In genomic region chr9:129770741-129771140, GRCh38 we compare ENCODE assay signal across 2 cellular contexts.
TF ChIP-seq lines count a peak whose summit lies in the region.

No MANE protein-coding gene starts in this region.

TF ChIP-seq in HepG2, 621 proteins besides CTCF, POLR2A, EP300 and RAD21:
- TF ChIP-seq USF2 (IDR thresholded peaks at IDR 0.05; ENCODE audit: low read depth, low read length): peak; percentile 51
- TF ChIP-seq USF2 (CRISPR knock-in tag; IDR thresholded peaks at IDR 0.05; ENCODE audit: borderline replicate concordance): no peak
- TF ChIP-seq ZSCAN29 (CRISPR knock-in tag; conservative IDR thresholded peaks at IDR 0.05): no peak
- TF ChIP-seq RAD51 (IDR thresholded peaks at IDR 0.05; ENCODE audit: borderline replicate concordance): peak; percentile 72; the same call in 1 of the 2 replicates
- no peak for TF ChIP-seq GTF2F1 (IDR thresholded peaks at IDR 0.05; ENCODE audit: low read length)
- no peak for TF ChIP-seq ARNT2 (CRISPR knock-in tag; IDR thresholded peaks at IDR 0.05; ENCODE audit: low read depth)

TF ChIP-seq in K562, 482 proteins besides CTCF, POLR2A, EP300 and RAD21:
- TF ChIP-seq CBFA2T2 (conservative IDR thresholded peaks at IDR 0.05) (peak; percentile 36; the same call in 1 of the 2 replicates), RAD51 (IDR thresholded peaks at IDR 0.05; ENCODE audit: borderline replicate concordance, low read depth) (peak; percentile 81), TFE3 (CRISPR knock-in tag; IDR thresholded peaks at IDR 0.05) (peak; percentile 89), USF1 (CRISPR knock-in tag; IDR thresholded peaks at IDR 0.05) (peak; percentile 61), ZNF589 (CRISPR knock-in tag; IDR thresholded peaks at IDR 0.05; ENCODE audit: low read depth) (no peak), USF2 (CRISPR knock-in tag; IDR thresholded peaks at IDR 0.05) (peak; percentile 66), ZBTB12 (CRISPR knock-in tag; IDR thresholded peaks at IDR 0.05) (no peak)
